Comparison of ENCODE assay signal across 9 cellular contexts in the genomic region with DNA sequence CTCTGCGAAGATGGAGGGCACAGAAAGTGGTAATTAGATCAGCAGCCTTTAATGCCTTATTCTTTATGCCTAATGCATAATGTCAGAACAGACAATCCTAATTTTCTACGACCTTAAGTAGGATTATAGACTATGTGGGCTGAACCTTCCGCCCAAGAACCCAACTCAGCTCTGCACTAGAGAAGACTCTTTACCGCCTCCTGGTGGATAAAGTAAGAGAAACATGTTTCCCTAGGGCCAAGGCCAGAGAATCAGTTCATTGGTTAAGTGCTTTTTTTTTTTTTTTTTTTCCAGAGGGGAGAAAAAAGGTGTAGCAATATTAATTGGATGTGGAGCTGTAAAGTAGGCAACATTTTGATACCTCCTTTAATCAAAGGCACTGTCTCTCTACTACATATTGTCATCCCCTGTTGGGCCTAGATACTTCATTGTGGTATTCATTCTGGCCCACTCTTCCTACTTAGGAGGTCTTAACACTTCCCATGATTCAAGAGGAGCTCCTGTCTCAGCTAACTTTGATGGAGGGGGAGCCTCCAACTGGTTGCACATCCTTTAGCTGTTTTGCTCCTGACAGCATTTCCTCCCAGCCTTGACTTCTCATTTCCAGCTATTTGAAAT.
DNase-seq lines count a peak whose midpoint lies in the region; ATAC-seq and TF ChIP-seq lines count a peak whose summit lies in the region.
"Had no signal": no experiment of that assay in that cellular context is flagged by ENCODE, and none has a peak within 500 bp of the region (broad histone marks: within the 10 kb centered on the region; RNA-seq: fewer than 3 reads in every experiment).

No MANE protein-coding gene starts in this region.

- no peak overlapping the region for H3K27ac Mint-ChIP-seq in CD14-positive monocyte

- intact Hi-C loops in CD14-positive monocyte (cut with micrococcal nuclease) = no loop called here

- H3K27me3 Mint-ChIP-seq in CD14-positive monocyte (ENCODE audit: low read depth in 3 of 3) = peaks cover 0 to 6% (median 5%) of the 10 kb centered on the region in 3 donors

- H3K4me1 Mint-ChIP-seq in CD14-positive monocyte = peaks cover 2% of the 10 kb centered on the region

- H3K36me3 Mint-ChIP-seq in CD14-positive monocyte = no peaks in the 10 kb centered on the region

- H3K9me3 Mint-ChIP-seq in CD14-positive monocyte = no peaks in the 10 kb centered on the region

- TF ChIP-seq CTCF in CD14-positive monocyte (IDR thresholded peaks at IDR 0.05) (peak; percentile 64), GM12875 (IDR thresholded peaks at IDR 0.05; ENCODE audit: borderline replicate concordance, insufficient read depth, low read depth, low read length) (peak; percentile 54; the same call in 1 of the 2 replicates)

- no peak for ATAC-seq in HG03139 (IDR thresholded peaks at IDR 0.05; ENCODE audit: unreplicated experiment)
- ATAC-seq in GM21786 (IDR thresholded peaks at IDR 0.05; ENCODE audit: unreplicated experiment) = no peak
- ATAC-seq: activated CD4-positive, CD25-positive, alpha-beta regulatory T cell treated with anti-CD3 and anti-CD28 coated beads, Interleukin-2, amount 50 U/mL, for 24 hours had no signal

- DNase-seq in CD14-positive monocyte (ENCODE audit: low spot score) (no peak), RPMI8226 (peak; percentile 55), iPS-NIHi7 (ENCODE audit: extremely low spot score) (peak; percentile 80), glomerular visceral epithelial cell (ENCODE audit: extremely low spot score) (no peak)
- no peak for DNase-seq in activated CD8-positive, alpha-beta memory T cell treated with anti-CD3 and anti-CD28 coated beads, Interleukin-2, amount 50 U/mL, for 4 hours

- no peak overlapping the region for H3K4me3 Mint-ChIP-seq in CD14-positive monocyte

- no peak overlapping the region for H3K4me3 ChIP-seq in GM12875 (ENCODE audit: low read depth, low read length)

Comparison
In these comparisons a context has a peak if more than half of its experiments do, and no peak if none do; other contexts are left out.
1. DNase-seq: peak in RPMI8226 (single experiment) and iPS-NIHi7 (single experiment); none in CD14-positive monocyte (single experiment), glomerular visceral epithelial cell (single experiment) and activated CD8-positive, alpha-beta memory T cell treated with anti-CD3 and anti-CD28 coated beads, Interleukin-2, amount 50 U/mL, for 4 hours (single experiment).